Comparison of ENCODE assay signal across 19 cellular contexts in genomic region chr13:53340505-53341143, GRCh38.
DNase-seq lines count a peak whose midpoint lies in the region; ATAC-seq, FAIRE-seq and TF ChIP-seq lines count a peak whose summit lies in the region.
"Had no signal": no experiment of that assay in that cellular context is flagged by ENCODE, and none has a peak within 500 bp of the region (broad histone marks: within the 10 kb centered on the region; RNA-seq: fewer than 3 reads in every experiment).

No MANE protein-coding gene starts in this region.

- peak overlapping the region; percentile 62 for H3K27ac Mint-ChIP-seq in Caco-2 (ENCODE audit: unreplicated experiment)
- peak overlapping the region; percentile 87 for H3K27ac Mint-ChIP-seq in endodermal cell
- H3K27ac Mint-ChIP-seq in neural progenitor cell, result no peak overlapping the region
- H3K27ac Mint-ChIP-seq: CD4-positive, alpha-beta memory T cell had no signal

- POLR2A ChIA-PET in Caco-2 (lab: Charles Lee), result no interaction called here

- no peak for TF ChIP-seq CTCF in Caco-2 (IDR thresholded peaks at IDR 0.05; ENCODE audit: insufficient read depth in 1 of 2, low read depth in 1 of 2, low read length in 1 of 2, severe bottlenecking in 1 of 2, unreplicated experiment in 1 of 2)
- TF ChIP-seq CTCF in OCI-LY3 (IDR thresholded peaks at IDR 0.05; ENCODE audit: low read depth, low read length), result no peak
- no peak for TF ChIP-seq CTCF in endodermal cell (conservative IDR thresholded peaks at IDR 0.05)
- no peak for TF ChIP-seq CTCF in neural progenitor cell (IDR thresholded peaks at IDR 0.05)

- H3K4me3 Mint-ChIP-seq in Caco-2 (ENCODE audit: unreplicated experiment) (no peak overlapping the region), endodermal cell (no peak overlapping the region), neural progenitor cell (no peak overlapping the region)
- H3K4me3 Mint-ChIP-seq: CD4-positive, alpha-beta memory T cell had no signal

- H3K4me1 Mint-ChIP-seq in Caco-2 (ENCODE audit: low read depth, unreplicated experiment) (peaks cover 10% of the 10 kb centered on the region), endodermal cell (peaks cover 39% of the 10 kb centered on the region), neural progenitor cell (peaks cover 28% of the 10 kb centered on the region)
- H3K4me1 Mint-ChIP-seq: CD4-positive, alpha-beta memory T cell had no signal

- H3K9ac ChIP-seq in OCI-LY3 (ENCODE audit: low read length) (no peak overlapping the region), endodermal cell (ENCODE audit: extremely low read depth, low read length, poor library complexity, severe bottlenecking) (no peak overlapping the region), neural progenitor cell (no peak overlapping the region)
- H3K9ac ChIP-seq: GM23248 had no signal

- H3K27ac ChIP-seq in OCI-LY3 (ENCODE audit: low read length) (no peak overlapping the region), endodermal cell (ENCODE audit: low read depth, low read length) (no peak overlapping the region), neural progenitor cell (no peak overlapping the region)
- H3K27ac ChIP-seq: A549, GM23248 had no signal

- H3K9me3 ChIP-seq in Caco-2, result no peaks in the 10 kb centered on the region
- H3K9me3 ChIP-seq in OCI-LY3 (ENCODE audit: insufficient read depth, low read length), result no peaks in the 10 kb centered on the region; the same call in 1 of the 2 replicates
- H3K9me3 ChIP-seq in endodermal cell (ENCODE audit: control insufficient read depth, low read length), result no peaks in the 10 kb centered on the region
- H3K9me3 ChIP-seq in neural progenitor cell (ENCODE audit: low read depth), result no peaks in the 10 kb centered on the region
- H3K9me3 ChIP-seq: A549 had no signal

- ATAC-seq in GM19397 (IDR thresholded peaks at IDR 0.05; ENCODE audit: unreplicated experiment), result no peak
- ATAC-seq: A549 had no signal

- no peaks in the 10 kb centered on the region for H3K27me3 Mint-ChIP-seq in Caco-2 (ENCODE audit: insufficient read depth, unreplicated experiment)
- H3K27me3 Mint-ChIP-seq in endodermal cell (ENCODE audit: insufficient read depth), result peaks cover 26% of the 10 kb centered on the region
- peaks cover 2% of the 10 kb centered on the region for H3K27me3 Mint-ChIP-seq in neural progenitor cell (ENCODE audit: insufficient read depth, low read depth)
- H3K27me3 Mint-ChIP-seq: CD4-positive, alpha-beta memory T cell had no signal

- H3K4me2 ChIP-seq in OCI-LY3 (ENCODE audit: low read length) (no peak overlapping the region), neural progenitor cell (no peak overlapping the region)
- H3K4me2 ChIP-seq: A549 had no signal

- no peak for FAIRE-seq in GM19239 (lab: Jason Lieb, UNC)
- FAIRE-seq: A549, G401.6, H1 had no signal

- H3K36me3 ChIP-seq in Caco-2 (ENCODE audit: control insufficient read depth, insufficient read depth, low read length) (no peaks in the 10 kb centered on the region), OCI-LY3 (replicated peaks; ENCODE audit: low read depth, low read length) (no peaks in the 10 kb centered on the region), endodermal cell (ENCODE audit: control insufficient read depth, insufficient read depth, low read length) (no peaks in the 10 kb centered on the region), neural progenitor cell (no peaks in the 10 kb centered on the region)

- H4K20me1 ChIP-seq in OCI-LY3 (ENCODE audit: insufficient read depth, low read length) (no peaks in the 10 kb centered on the region), neural progenitor cell (ENCODE audit: low read depth) (no peaks in the 10 kb centered on the region)

- CTCF ChIA-PET in Caco-2 (lab: Charles Lee), result no interaction called here

- no peaks in the 10 kb centered on the region for H3K9me3 Mint-ChIP-seq in Caco-2 (ENCODE audit: unreplicated experiment)
- H3K9me3 Mint-ChIP-seq in endodermal cell, result peaks cover 6% of the 10 kb centered on the region
- no peaks in the 10 kb centered on the region for H3K9me3 Mint-ChIP-seq in neural progenitor cell

- H3K4me1 ChIP-seq in Caco-2 (peaks cover 13% of the 10 kb centered on the region), OCI-LY3 (ENCODE audit: low read length) (peaks cover 8% of the 10 kb centered on the region; the same call in 1 of the 2 replicates), endodermal cell (ENCODE audit: control insufficient read depth, insufficient read depth, low read length) (peaks cover 22% of the 10 kb centered on the region), neural progenitor cell (peaks cover 23% of the 10 kb centered on the region)
- H3K4me1 ChIP-seq: A549 had no signal

- peak overlapping the region; percentile 16; the same call in 1 of the 2 replicates for H2AFZ ChIP-seq in OCI-LY3 (ENCODE audit: low read depth, low read length)
- H2AFZ ChIP-seq in neural progenitor cell (replicated peaks), result peak overlapping the region; percentile 76
- H2AFZ ChIP-seq: GM23248 had no signal

- H3K79me2 ChIP-seq in OCI-LY3 (ENCODE audit: low read length) (no peaks in the 10 kb centered on the region), neural progenitor cell (ENCODE audit: low read depth) (no peaks in the 10 kb centered on the region)

- H3F3A ChIP-seq in neural progenitor cell (ENCODE audit: low read depth), result peaks cover 28% of the 10 kb centered on the region

- 92% methylated on average over 1 of the region's 1 CpG; no CpG with 5 or more reads in 1 of the 2 experiments for WGBS in endodermal cell (ENCODE audit: insufficient coverage in 1 of 2, insufficient read length in 1 of 2), 2 experiments

- intact Hi-C loops in Caco-2 (cut with micrococcal nuclease; ENCODE audit: unreplicated experiment), result no loop called here

- BruUV-seq in Caco-2 (replicated peaks; lab: Mats Ljungman, UMichigan), result no TSS peak

- H3K27me3 ChIP-seq in Caco-2 (replicated peaks; ENCODE audit: control insufficient read depth, insufficient read depth, low read length), result no peaks in the 10 kb centered on the region
- no peaks in the 10 kb centered on the region for H3K27me3 ChIP-seq in OCI-LY3 (ENCODE audit: low read depth, low read length)
- H3K27me3 ChIP-seq in endodermal cell (ENCODE audit: control insufficient read depth, insufficient read depth, low read length, poor library complexity, severe bottlenecking), result peaks cover 8% of the 10 kb centered on the region
- H3K27me3 ChIP-seq in neural progenitor cell, result no peaks in the 10 kb centered on the region

- H3K36me3 Mint-ChIP-seq in Caco-2 (ENCODE audit: insufficient read depth, unreplicated experiment), result no peaks in the 10 kb centered on the region
- H3K36me3 Mint-ChIP-seq in endodermal cell (ENCODE audit: low read depth), result no peaks in the 10 kb centered on the region
- H3K36me3 Mint-ChIP-seq in neural progenitor cell, result no peaks in the 10 kb centered on the region
- H3K36me3 Mint-ChIP-seq: CD4-positive, alpha-beta memory T cell had no signal

- DNase-seq in Caco-2 (no peak), endodermal cell (no peak), neural progenitor cell (ENCODE audit: low spot score) (no peak), NCI-H2107 (lab: John Stamatoyannopoulos, UW) (no peak), GM19239 (ENCODE audit: insufficient read length, low spot score) (no peak)
- DNase-seq: 8988T; C1 segment of cervical spinal cord; CD4-positive, alpha-beta memory T cell; COR-L47; DMS153; DND-41; GM23248; H7; HCEC 1CT had no signal

- H3K4me3 ChIP-seq in Caco-2 (ENCODE audit: low read depth, low read length) (no peak overlapping the region), OCI-LY3 (ENCODE audit: low read length) (no peak overlapping the region), endodermal cell (ENCODE audit: low read length) (no peak overlapping the region), neural progenitor cell (no peak overlapping the region)
- H3K4me3 ChIP-seq: A549, GM23248 had no signal
